ENCODE assay signal across 11 cellular contexts in genomic region chr7:135678612-135679575, GRCh38. TPM values are rescaled to one million over a fixed set of nuclear protein-coding genes. Genes with fewer than 3 reads are reported as not detected.
DNase-seq lines count a peak whose midpoint lies in the region; ATAC-seq, FAIRE-seq and TF ChIP-seq lines count a peak whose summit lies in the region.
"Had no signal": no experiment of that assay in that cellular context is flagged by ENCODE, and none has a peak within 500 bp of the region (broad histone marks: within the 10 kb centered on the region; RNA-seq: fewer than 3 reads in every experiment).

No MANE protein-coding gene starts in this region.

- TF ChIP-seq CTCF in cardiac fibroblast (IDR thresholded peaks at IDR 0.05; ENCODE audit: low read depth, low read length) = no peak

- no peak for ATAC-seq in GM21825 (IDR thresholded peaks at IDR 0.05; ENCODE audit: unreplicated experiment)

- no peak for FAIRE-seq in HTR-8/SVneo (lab: Jason Lieb, UNC)

- DNase-seq in DMS 273 treated with DMSO at 0.1 percent for 48 hours (lab: John Stamatoyannopoulos, UW) = peak; percentile 3
- peak; percentile 22 for DNase-seq in NCI-H2107 (lab: John Stamatoyannopoulos, UW)
- DNase-seq in cardiac fibroblast (ENCODE audit: low read depth in 2 of 2) = peak; percentile 65 to 88
- peak; percentile 42 to 81 for DNase-seq in lung microvascular endothelial cell (ENCODE audit: low read depth in 2 of 2)
- no peak for DNase-seq in HTR-8/SVneo (ENCODE audit: insufficient read length, low spot score)
- no peak for DNase-seq in DMS53 treated with DMSO at 0.1 percent for 48 hours (lab: John Stamatoyannopoulos, UW; ENCODE audit: unreplicated experiment)
- DNase-seq in ecto neural progenitor cell (ENCODE audit: low spot score) = no peak
- DNase-seq: activated T-cell treated with anti-CD3 and anti-CD28 coated beads for 4 hours, NCI-H1048 had no signal

- no peak overlapping the region for H3K4me3 ChIP-seq in cardiac fibroblast (replicated peaks in 1 of 2; ENCODE audit: low read depth in 2 of 2, low read length in 2 of 2)

RNA-seq across cellular contexts. Expression of gene STMP1, which starts 16.6 kb away (rescaled TPM):
- total RNA-seq in lung microvascular endothelial cell = 4.6 and 5.4 TPM in 2 replicates

RNA-seq across cellular contexts. Expression of gene SLC13A4, which starts 49.1 kb away (rescaled TPM):
- total RNA-seq in lung microvascular endothelial cell = not detected in 2 replicates
- total RNA-seq: chondrocyte had no signal

Comparison
In these comparisons a context has a peak if more than half of its experiments do, and no peak if none do; other contexts are left out.
1. DNase-seq: peak in DMS 273 treated with DMSO at 0.1 percent for 48 hours (single experiment), NCI-H2107 (single experiment), cardiac fibroblast (2 of 2) and lung microvascular endothelial cell (2 of 2); none in HTR-8/SVneo (single experiment), DMS53 treated with DMSO at 0.1 percent for 48 hours (single experiment) and ecto neural progenitor cell (single experiment).